ENCODE assay signal across 11 cellular contexts in genomic region chr3:63745757-63746156, GRCh38.
"Had no signal": no experiment of that assay in that cellular context is flagged by ENCODE, and none has a peak within 500 bp of the region (broad histone marks: within the 10 kb centered on the region; RNA-seq: fewer than 3 reads in every experiment).

No MANE protein-coding gene starts in this region.

- H3K9me3 Mint-ChIP-seq: GM23338, HFFc6 had no signal

- DNase-seq: GM23248, GOT3, H7, H9, HCEC 1CT, HFFc6 had no signal

- H3K9me3 ChIP-seq: HAP-1 had no signal

- ATAC-seq: GM23338, HCT116 had no signal

- H3K4me1 ChIP-seq: HAP-1 had no signal

- H2AFZ ChIP-seq: GM23248, GM23338 had no signal

- H3K36me3 ChIP-seq: HAP-1 had no signal

- H3K4me1 Mint-ChIP-seq: GM23338, H9 had no signal

- FAIRE-seq: H1, H54 had no signal

- H3K4me3 ChIP-seq: GM23248, GM23338, HAP-1 had no signal

- H3K4me2 ChIP-seq: GM23338 had no signal

- H3K9ac ChIP-seq: GM23248 had no signal

- H3K27ac ChIP-seq: GM23248 had no signal

- H3K27ac Mint-ChIP-seq: GM23338, H9, HFFc6 had no signal

- H3K4me3 Mint-ChIP-seq: GM23338, H9, HFFc6 had no signal
